In the genomic region with DNA sequence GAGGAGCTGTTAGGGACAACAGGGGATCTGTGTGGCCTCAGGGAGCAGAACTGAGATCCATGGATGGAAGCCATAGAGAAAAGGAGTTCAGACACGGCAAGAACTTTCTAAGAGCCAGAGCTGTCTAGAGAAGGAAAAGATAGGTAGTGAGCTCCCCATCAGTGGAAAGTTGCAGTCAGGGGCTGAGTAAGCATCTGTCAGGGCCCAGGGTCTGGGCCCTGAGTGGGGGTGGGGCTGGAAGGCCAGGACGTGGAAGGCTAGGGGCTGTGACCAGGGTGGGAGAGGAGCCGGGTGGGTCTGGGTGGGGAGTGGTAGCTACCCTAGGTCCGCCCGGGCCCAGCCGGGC, we compare ENCODE assay signal across 8 cellular contexts. TPM values are rescaled to one million over a fixed set of nuclear protein-coding genes. Genes with fewer than 3 reads are reported as not detected.
A peak's percentile ranks its signal among the peaks of the same experiment; 100 is the strongest.
DNase-seq lines count a peak whose midpoint lies in the region; ATAC-seq, FAIRE-seq and TF ChIP-seq lines count a peak whose summit lies in the region.

No MANE protein-coding gene starts in this region.

- TF ChIP-seq POLR2A in K562 (conservative IDR thresholded peaks at IDR 0.05): no peak
- TF ChIP-seq POLR2A in ovary (IDR thresholded peaks at IDR 0.05): no peak

- peak overlapping the region; percentile 94 for H3K9ac ChIP-seq in DND-41 (ENCODE audit: low read depth, low read length)
- peak overlapping the region; percentile 56 to 95; a peak in 3 of 4 replicates for H3K9ac ChIP-seq in K562 (ENCODE audit: insufficient read depth in 1 of 2, low read depth in 2 of 2, low read length in 2 of 2)

- H2AFZ ChIP-seq in DND-41 (ENCODE audit: low read depth, low read length) (peak overlapping the region; percentile 56; the same call in 1 of the 2 replicates), K562 (ENCODE audit: low read depth, low read length) (peak overlapping the region; percentile 79)

- in situ Hi-C loops in K562 (cut with MboI): no loop called here

- no peaks in the 10 kb centered on the region for H3K27me3 ChIP-seq in DND-41 (ENCODE audit: insufficient read depth, low read length, poor library complexity)
- H3K27me3 ChIP-seq in K562 (ENCODE audit: control insufficient read depth in 2 of 2, insufficient read depth in 2 of 2, low read length in 2 of 2): no peaks in the 10 kb centered on the region
- H3K27me3 ChIP-seq in ovary: no peaks in the 10 kb centered on the region

- 0% methylated on average over 2 of the region's 6 CpGs for WGBS in K562 (ENCODE audit: insufficient coverage, low coverage, missing lambda C conversion rate)
- WGBS in ovary, 3 donors: 33 to 53% (median 38%) methylated on average over 4 to 6 of the region's 6 CpGs

- TF ChIP-seq CTCF in DND-41 (IDR thresholded peaks at IDR 0.05; ENCODE audit: borderline replicate concordance, extremely low read depth, low read length, poor library complexity, severe bottlenecking) (no peak), K562 (IDR thresholded peaks at IDR 0.05 in 2 of 3, conservative IDR thresholded peaks at IDR 0.05 in 1 of 3; ENCODE audit: insufficient read depth in 2 of 3, low read depth in 1 of 3, low read length in 3 of 3) (no peak), ovary (IDR thresholded peaks at IDR 0.05) (no peak)

- DNase-seq in DND-41 (no peak), K562 (ENCODE audit: extremely low read depth in 1 of 4, low spot score in 3 of 4) (no peak), ovary (no peak), NCI-H2227 (lab: John Stamatoyannopoulos, UW; ENCODE audit: unreplicated experiment) (no peak)
- DNase-seq in stimulated activated CD4-positive, alpha-beta T cell treated with anti-CD3 and anti-CD28 coated beads, Interleukin-4, amount 100 ng/mL, for 4 hours: no peak

- H3K9me3 ChIP-seq in DND-41 (ENCODE audit: insufficient read depth, low read length, severe bottlenecking) (no peaks in the 10 kb centered on the region), K562 (replicated peaks; ENCODE audit: control insufficient read depth, insufficient read depth, low read depth, low read length) (no peaks in the 10 kb centered on the region), ovary (no peaks in the 10 kb centered on the region)

- H3K4me1 ChIP-seq in DND-41 (ENCODE audit: insufficient read depth, low read length) (peaks cover 37% of the 10 kb centered on the region), K562 (replicated peaks in 1 of 2; ENCODE audit: control insufficient read depth in 2 of 2, insufficient read depth in 2 of 2, low read length in 2 of 2) (peaks cover 10 to 20% of the 10 kb centered on the region in 2 experiments; a peak in 4 of 5 replicates), ovary (ENCODE audit: insufficient read depth) (peaks cover 4% of the 10 kb centered on the region)

- H3K4me2 ChIP-seq in DND-41 (ENCODE audit: insufficient read depth, low read length) (peak overlapping the region; percentile 79), K562 (ENCODE audit: insufficient read depth, low read length) (peak overlapping the region; percentile 58)

- H3K4me3 ChIP-seq in DND-41 (ENCODE audit: low read depth in 1 of 2, low read length in 2 of 2): peak overlapping the region in 1 of 2 experiments; percentile 88; a peak in 2 of 4 replicates
- H3K4me3 ChIP-seq in K562: peak overlapping the region; percentile 90
- H3K4me3 ChIP-seq in ovary: peak overlapping the region; percentile 62

- peaks cover 21% of the 10 kb centered on the region for H4K20me1 ChIP-seq in DND-41 (ENCODE audit: insufficient read depth, low read length)
- 0 out of 2 replicates have a peak, but pooled peaks cover 13% of the 10 kb centered on the region for H4K20me1 ChIP-seq in K562 (replicated peaks; ENCODE audit: control insufficient read depth, insufficient read depth, low read length)

- H3K36me3 ChIP-seq in DND-41 (ENCODE audit: insufficient read depth, low read length) (peaks cover 24% of the 10 kb centered on the region), K562 (ENCODE audit: control insufficient read depth, insufficient read depth, low read length) (peaks cover 28% of the 10 kb centered on the region), ovary (no peaks in the 10 kb centered on the region)

- BruUV-seq in K562 (replicated peaks; lab: Mats Ljungman, UMichigan): no TSS peak

- POLR2A ChIA-PET in K562 (lab: Yijun Ruan, JAX): interaction anchor here (0.9 to 2.4 kb wide), 4 partner anchors 9 to 84 kb away, joined by 3 to 12 read pairs (median 4); no protein-coding TSS in a partner anchor

- no peak for TF ChIP-seq EP300 in K562 (IDR thresholded peaks at IDR 0.05; ENCODE audit: low read length)
- TF ChIP-seq EP300 in ovary (IDR thresholded peaks at IDR 0.05): no peak

- CTCF ChIA-PET in K562 (lab: Yijun Ruan, JAX; ENCODE audit: low intra/inter-chr PET ratio): no interaction called here

- H3K79me2 ChIP-seq in DND-41 (ENCODE audit: insufficient read depth, low read length) (peaks cover 50% of the 10 kb centered on the region), K562 (ENCODE audit: control insufficient read depth, insufficient read depth, low read length) (peaks cover 46% of the 10 kb centered on the region)

- intact Hi-C loops in K562 (cut with micrococcal nuclease) (no loop called here), ovary (cut with DNase I) (no loop called here)

- ATAC-seq in DND-41 (ENCODE audit: insufficient read depth, low read depth) (peak; percentile 6; the same call in 2 of the 3 replicates), HG02938 (IDR thresholded peaks at IDR 0.05; ENCODE audit: unreplicated experiment) (peak; percentile 19), K562 (no peak), GM19324 (IDR thresholded peaks at IDR 0.05; ENCODE audit: low FRiP score, unreplicated experiment) (no peak), GM19397 (IDR thresholded peaks at IDR 0.05; ENCODE audit: unreplicated experiment) (no peak)

- H3K27ac ChIP-seq in DND-41 (ENCODE audit: low read length) (peak overlapping the region; percentile 61), K562 (ENCODE audit: extremely low read depth, low read depth, low read length) (peak overlapping the region; percentile 100), ovary (peak overlapping the region; percentile 56 to 84)

- FAIRE-seq in K562 (lab: Jason Lieb, UNC): no peak

- no peak for TF ChIP-seq RAD21 in K562 (CRISPR knock-in tag; conservative IDR thresholded peaks at IDR 0.05 in 1 of 2, IDR thresholded peaks at IDR 0.05 in 1 of 2)

- H3K9me1 ChIP-seq in K562 (ENCODE audit: control insufficient read depth, insufficient read depth, low read length): no peaks in the 10 kb centered on the region

TF ChIP-seq in K562, 482 proteins besides CTCF, POLR2A, EP300 and RAD21 (continues in another document):
- TF ChIP-seq MYC (IDR thresholded peaks at IDR 0.05; ENCODE audit: low read depth, low read length) (peak; percentile 72), MYC (CRISPR knock-in tag; IDR thresholded peaks at IDR 0.05; ENCODE audit: borderline replicate concordance, low read depth) (no peak), SAP30 (IDR thresholded peaks at IDR 0.05; ENCODE audit: borderline replicate concordance, insufficient read depth, low read depth, low read length, poor library complexity, severe bottlenecking) (peak; percentile 39), CBX8 (IDR thresholded peaks at IDR 0.05; ENCODE audit: borderline replicate concordance, extremely low read depth, low read depth, low read length, poor library complexity, severe bottlenecking) (no peak), MNT (conservative IDR thresholded peaks at IDR 0.05) (peak; percentile 39 to 67; a peak in 1 of 4 replicates), PTBP1 (IDR thresholded peaks at IDR 0.05; ENCODE audit: low read depth, low read length) (no peak), ZNF707 (CRISPR knock-in tag; conservative IDR thresholded peaks at IDR 0.05) (no peak), ZFP36 (IDR thresholded peaks at IDR 0.05; ENCODE audit: low read depth, low read length, partially characterized antibody) (peak; percentile 59)

RNA-seq across cellular contexts. Expression of gene MSN, which starts 0.3 kb away (rescaled TPM):
- total RNA-seq in K562 (2011; cell fraction: chromatin; rRNA removed; ENCODE audit: low replicate concordance): 60.7 and 70.4 TPM in 2 replicates
- total RNA-seq in K562 (2011; cell fraction: nucleolus; rRNA removed): 61.2 and 71.2 TPM in 2 replicates
- 79.1 and 109 TPM in 2 replicates for total RNA-seq in K562 (2011; cell fraction: nucleoplasm; rRNA removed)
- total RNA-seq in K562 (2014; rRNA removed) (224 and 261 TPM in 2 replicates), K562 (2014; rRNA removed; fragmentation: Illumina TruSeq; extraction: Trizol) (218 and 234 TPM in 2 replicates), K562 (2015; rRNA removed; fragmentation: Illumina TruSeq; extraction: Trizol) (237 and 240 TPM in 2 replicates), K562 (2021) (294 and 346 TPM in 2 replicates), ovary (100 to 1,000 TPM in 6 of 7 donors, 10 to 100 TPM in 1; 60.1 to 183 (median 160) TPM)
- polyA plus RNA-seq in K562 (2011; rRNA removed) (320 and 393 TPM in 2 replicates), K562 (2014; fragmentation: Illumina TruSeq; extraction: Trizol) (450 and 486 TPM in 2 replicates), K562 (2014; fragmentation: Nextera tagmentation; extraction: Ambion mirVana) (100 to 1,000 TPM; 128 to 283 TPM), K562 (2014; rRNA removed) (193 and 236 TPM in 2 replicates), ovary (100 to 1,000 TPM; 119 to 342 TPM)
- polyA plus RNA-seq in K562 (2011; cell fraction: cytosol; rRNA removed): 320 and 357 TPM in 2 replicates
- 205 and 240 TPM in 2 replicates for polyA plus RNA-seq in K562 (2011; cell fraction: nucleus; rRNA removed)
- 355 and 371 TPM in 2 replicates for polyA plus RNA-seq in K562 (2012)
- polyA minus RNA-seq in K562 (2011; rRNA and poly(A)+ RNA removed): 381 and 481 TPM in 2 replicates
- 197 and 272 TPM in 2 replicates for polyA minus RNA-seq in K562 (2011; cell fraction: cytosol; rRNA and poly(A)+ RNA removed)
- polyA minus RNA-seq in K562 (2011; cell fraction: nucleus; rRNA and poly(A)+ RNA removed): 53.3 and 91.7 TPM in 2 replicates

Comparison
In these comparisons a context has a peak if more than half of its experiments do, and no peak if none do; other contexts are left out.
1. ATAC-seq: peak in DND-41 (single experiment) and HG02938 (single experiment); none in K562 (single experiment), GM19324 (single experiment) and GM19397 (single experiment).
2. Peak in every context shown above with its lines, with median percentiles within 50 percentile points of each other: H3K27ac ChIP-seq.